11 cellular contexts compared by ENCODE assay signal in the genomic region with DNA sequence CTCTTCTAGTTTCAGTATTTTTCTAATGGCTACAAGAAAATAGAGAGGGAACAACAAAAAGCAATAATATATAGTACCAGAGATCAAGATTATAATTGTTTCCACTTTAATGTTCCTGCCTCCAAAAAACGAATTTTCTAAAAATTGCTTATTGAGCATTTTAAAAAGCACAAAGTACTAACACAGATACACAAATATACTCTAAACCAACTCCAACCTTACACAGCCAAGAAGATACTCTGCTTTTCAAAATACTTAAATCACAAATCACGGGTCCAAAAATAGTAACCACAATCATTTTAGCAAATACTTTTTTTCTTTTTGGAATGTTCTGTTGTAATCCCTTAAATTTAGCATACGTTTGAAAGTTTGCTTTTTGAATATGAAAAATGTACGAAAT. TPM values are rescaled to one million over a fixed set of nuclear protein-coding genes. Genes with fewer than 3 reads are reported as not detected.
DNase-seq lines count a peak whose midpoint lies in the region; ATAC-seq, FAIRE-seq and TF ChIP-seq lines count a peak whose summit lies in the region.
"Had no signal": no experiment of that assay in that cellular context is flagged by ENCODE, and none has a peak within 500 bp of the region (broad histone marks: within the 10 kb centered on the region; RNA-seq: fewer than 3 reads in every experiment).

No MANE protein-coding gene starts in this region.

- FAIRE-seq in islet of Langerhans (lab: Jason Lieb, UNC) = peak; percentile 90

- H3K4me3 Mint-ChIP-seq in activated T-helper 17 cell treated with anti-CD3 and anti-CD28 coated beads, Interleukin-2, amount 50 U/mL, for 72 hours = peak overlapping the region; percentile 45
- H3K4me3 Mint-ChIP-seq in stimulated activated memory B cell treated with anti-CD40 and anti-IgM and Interleukin-4, amounts not matched to agents 10 μg/mL and 1 μg/mL and 100 μg/mL, for 72 hours = no peak overlapping the region
- H3K4me3 Mint-ChIP-seq: dendritic cell treated with granulocyte-macrophage colony-stimulating factor and Interleukin-4, amounts not matched to agents 40 ng/mL and 50 ng/mL, for 4 days had no signal

- H3K9me3 Mint-ChIP-seq in activated T-helper 17 cell treated with anti-CD3 and anti-CD28 coated beads, Interleukin-2, amount 50 U/mL, for 72 hours = no peaks in the 10 kb centered on the region
- H3K9me3 Mint-ChIP-seq in stimulated activated memory B cell treated with anti-CD40 and anti-IgM and Interleukin-4, amounts not matched to agents 10 μg/mL and 1 μg/mL and 100 μg/mL, for 72 hours = no peaks in the 10 kb centered on the region
- H3K9me3 Mint-ChIP-seq: dendritic cell treated with granulocyte-macrophage colony-stimulating factor and Interleukin-4, amounts not matched to agents 40 ng/mL and 50 ng/mL, for 4 days had no signal

- TF ChIP-seq CTCF in HFF-Myc (IDR thresholded peaks at IDR 0.05; ENCODE audit: low read depth, low read length, missing control alignments) = no peak

- no peak for ATAC-seq in activated T-helper 17 cell treated with anti-CD3 and anti-CD28 coated beads, Interleukin-2, amount 50 U/mL, for 72 hours (replicated peaks)
- no peak for ATAC-seq in stimulated activated memory B cell treated with anti-CD40 and anti-IgM and Interleukin-4, amounts not matched to agents 10 μg/mL and 1 μg/mL and 100 μg/mL, for 72 hours
- ATAC-seq in activated CD4-positive, CD25-positive, alpha-beta regulatory T cell treated with anti-CD3 and anti-CD28 coated beads, Interleukin-2, amount 50 U/mL, for 24 hours = no peak
- ATAC-seq in GM18907 (IDR thresholded peaks at IDR 0.05; ENCODE audit: unreplicated experiment) = no peak

- no peak for DNase-seq in HFF-Myc (ENCODE audit: extremely low read depth, low read depth)
- no peak for DNase-seq in stimulated activated CD4-positive, alpha-beta T cell treated with anti-CD3 and anti-CD28 coated beads, Interleukin-2, amount 100 ng/mL, for 48 hours
- DNase-seq: activated CD4-positive, CD25-positive, alpha-beta regulatory T cell; islet precursor cell; NCI-H510A had no signal

- peaks cover 46% of the 10 kb centered on the region for H3K36me3 Mint-ChIP-seq in activated T-helper 17 cell treated with anti-CD3 and anti-CD28 coated beads, Interleukin-2, amount 50 U/mL, for 72 hours (ENCODE audit: low read depth)
- H3K36me3 Mint-ChIP-seq in stimulated activated memory B cell treated with anti-CD40 and anti-IgM and Interleukin-4, amounts not matched to agents 10 μg/mL and 1 μg/mL and 100 μg/mL, for 72 hours = peaks cover 21% of the 10 kb centered on the region

- no peak overlapping the region for H3K27ac Mint-ChIP-seq in activated T-helper 17 cell treated with anti-CD3 and anti-CD28 coated beads, Interleukin-2, amount 50 U/mL, for 72 hours
- H3K27ac Mint-ChIP-seq in stimulated activated memory B cell treated with anti-CD40 and anti-IgM and Interleukin-4, amounts not matched to agents 10 μg/mL and 1 μg/mL and 100 μg/mL, for 72 hours = peak overlapping the region; percentile 34
- H3K27ac Mint-ChIP-seq: dendritic cell treated with granulocyte-macrophage colony-stimulating factor and Interleukin-4, amounts not matched to agents 40 ng/mL and 50 ng/mL, for 4 days had no signal

- H3K4me3 ChIP-seq in HFF-Myc (replicated peaks; ENCODE audit: low read depth, low read length) = peak overlapping the region; percentile 73

- no peaks in the 10 kb centered on the region for H3K27me3 Mint-ChIP-seq in activated T-helper 17 cell treated with anti-CD3 and anti-CD28 coated beads, Interleukin-2, amount 50 U/mL, for 72 hours
- H3K27me3 Mint-ChIP-seq in stimulated activated memory B cell treated with anti-CD40 and anti-IgM and Interleukin-4, amounts not matched to agents 10 μg/mL and 1 μg/mL and 100 μg/mL, for 72 hours = no peaks in the 10 kb centered on the region
- H3K27me3 Mint-ChIP-seq: dendritic cell treated with granulocyte-macrophage colony-stimulating factor and Interleukin-4, amounts not matched to agents 40 ng/mL and 50 ng/mL, for 4 days had no signal

- peaks cover 19% of the 10 kb centered on the region for H3K4me1 Mint-ChIP-seq in activated T-helper 17 cell treated with anti-CD3 and anti-CD28 coated beads, Interleukin-2, amount 50 U/mL, for 72 hours
- H3K4me1 Mint-ChIP-seq in stimulated activated memory B cell treated with anti-CD40 and anti-IgM and Interleukin-4, amounts not matched to agents 10 μg/mL and 1 μg/mL and 100 μg/mL, for 72 hours = peaks cover 46% of the 10 kb centered on the region

RNA-seq across cellular contexts. Expression of a gene that starts 2.0 kb away (rescaled TPM):
- 10 to 100 TPM; 31.7 to 32.9 TPM for total RNA-seq in activated T-helper 17 cell treated with anti-CD3 and anti-CD28 coated beads, Interleukin-2, amount 50 U/mL, for 72 hours
